In the genomic region with DNA sequence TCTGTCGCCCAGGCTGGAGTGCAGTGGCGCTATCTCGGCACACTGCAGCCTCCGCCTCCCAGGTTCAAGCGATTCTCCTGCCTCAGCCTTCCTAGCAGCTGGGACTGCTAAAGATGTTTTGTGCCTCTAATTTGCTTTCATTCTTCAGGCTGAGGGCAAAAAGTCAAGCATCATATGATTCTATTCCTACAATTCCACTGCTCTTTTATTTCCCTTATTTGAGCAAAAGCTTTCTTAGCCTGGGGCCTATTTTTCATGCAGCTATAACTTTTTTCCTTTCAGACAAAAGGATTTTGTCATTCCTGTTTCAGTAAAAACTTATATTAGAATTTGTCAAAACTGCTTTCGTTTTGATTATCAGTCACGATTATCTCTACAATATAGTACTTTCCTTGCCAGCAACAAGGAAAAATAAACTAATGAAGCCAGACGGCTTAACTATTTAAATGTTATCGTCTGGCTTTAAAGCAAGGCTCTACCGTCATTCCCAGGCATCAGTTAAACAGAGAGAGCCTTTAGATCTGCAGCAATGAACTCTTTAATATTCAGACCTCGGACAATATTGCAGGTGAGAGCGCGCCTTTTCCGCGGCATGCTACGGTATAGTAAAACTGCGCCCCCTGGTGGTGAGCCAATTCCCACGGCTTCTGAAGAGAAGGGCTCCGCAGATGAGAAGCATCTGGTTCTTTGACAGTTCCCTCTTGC, we compare ENCODE assay signal across 8 cellular contexts. TPM values are rescaled to one million over a fixed set of nuclear protein-coding genes. Genes with fewer than 3 reads are reported as not detected.
DNase-seq lines count a peak whose midpoint lies in the region; ATAC-seq and TF ChIP-seq lines count a peak whose summit lies in the region.

No MANE protein-coding gene starts in this region.

- intact Hi-C loops in stomach (cut with DNase I; ENCODE audit: low total_unique reads): loop anchor here (5.0 kb wide), 1 partner anchor 95 kb away; no protein-coding TSS in a partner anchor

- H3K9me2 ChIP-seq in Loucy (replicated peaks; ENCODE audit: low read depth, low read length): no peaks in the 10 kb centered on the region

- peak overlapping the region; percentile 95 for H3K4me2 ChIP-seq in Loucy (ENCODE audit: low read depth, low read length, poor library complexity, severe bottlenecking)

- peaks cover 14% of the 10 kb centered on the region for H4K20me1 ChIP-seq in Loucy (ENCODE audit: insufficient read depth, low read length, poor library complexity, severe bottlenecking)

- ATAC-seq in GM21825 (IDR thresholded peaks at IDR 0.05; ENCODE audit: unreplicated experiment): peak; percentile 42

- no peaks in the 10 kb centered on the region for H3K36me3 ChIP-seq in Loucy (ENCODE audit: insufficient read depth, low read length)
- H3K36me3 ChIP-seq in neutrophil: no peaks in the 10 kb centered on the region
- H3K36me3 ChIP-seq in stomach: no peaks in the 10 kb centered on the region

- no peak for TF ChIP-seq POLR2A in stomach (IDR thresholded peaks at IDR 0.05)

- H3K4me1 ChIP-seq in Loucy (ENCODE audit: insufficient read depth, low read length, poor library complexity, severe bottlenecking) (peaks cover 25% of the 10 kb centered on the region), neutrophil (ENCODE audit: control insufficient read depth in 1 of 2, insufficient read depth in 1 of 2, low read depth in 1 of 2, low read length in 1 of 2) (peaks cover 11 to 22% of the 10 kb centered on the region in 2 experiments), stomach (peaks cover 10 to 45% (median 37%) of the 10 kb centered on the region in 4 donors)

- H3K9ac ChIP-seq in Loucy (ENCODE audit: low read depth, low read length, poor library complexity, severe bottlenecking): peak overlapping the region; percentile 51

- peak; percentile 93 for TF ChIP-seq CTCF in Loucy (conservative IDR thresholded peaks at IDR 0.05; ENCODE audit: low read length)
- peak; percentile 82 for TF ChIP-seq CTCF in neutrophil (IDR thresholded peaks at IDR 0.05)
- peak in 5 of 7 experiments; percentile 59 to 99 (median 85) for TF ChIP-seq CTCF in stomach (IDR thresholded peaks at IDR 0.05)

- TF ChIP-seq EP300 in stomach (IDR thresholded peaks at IDR 0.05): no peak

- H3K27ac ChIP-seq in neutrophil: no peak overlapping the region
- peak overlapping the region in 4 of 5 donors; percentile 79 to 91 (median 90) for H3K27ac ChIP-seq in stomach

- no peaks in the 10 kb centered on the region for H3F3A ChIP-seq in Loucy (ENCODE audit: low read depth)

- H3K9me3 ChIP-seq in Loucy (ENCODE audit: insufficient read depth, low read depth, low read length) (no peaks in the 10 kb centered on the region), neutrophil (no peaks in the 10 kb centered on the region), stomach (no peaks in the 10 kb centered on the region)

- H2AFZ ChIP-seq in Loucy (ENCODE audit: low read length): peak overlapping the region; percentile 95

- H3K27me3 ChIP-seq in Loucy (ENCODE audit: insufficient read depth, low read length, poor library complexity, severe bottlenecking) (no peaks in the 10 kb centered on the region), neutrophil (peaks cover 17% of the 10 kb centered on the region), stomach (no peaks in the 10 kb centered on the region)

- H3K4me3 ChIP-seq in Loucy (ENCODE audit: low read length, poor library complexity, severe bottlenecking): peak overlapping the region; percentile 87
- H3K4me3 ChIP-seq in neutrophil (ENCODE audit: low read depth in 1 of 2, low read length in 1 of 2): no peak overlapping the region
- H3K4me3 ChIP-seq in stomach: peak overlapping the region; percentile 37 to 95 (median 64)

- DNase-seq in DMS153 (lab: John Stamatoyannopoulos, UW) (peak; percentile 87), RKO (ENCODE audit: low spot score) (peak; percentile 84), fibroblast of the conjunctiva (ENCODE audit: low read depth) (peak; percentile 60), stomach (peak; percentile 95)
- peak; percentile 77 to 94 for DNase-seq in activated T-helper 1 cell treated with anti-CD3 and anti-CD28 coated beads, Interleukin-2, amount 50 U/mL, for 16 hours (ENCODE audit: low read depth in 1 of 2, low spot score in 1 of 2)

- WGBS in stomach, 5 donors: 17 to 22% (median 20%) methylated on average over 19 of the region's 19 CpGs

- H3K79me2 ChIP-seq in Loucy (ENCODE audit: insufficient read depth, low read length): peaks cover 31% of the 10 kb centered on the region

RNA-seq across cellular contexts. Expression of a gene that starts 1.4 kb away (rescaled TPM):
- total RNA-seq in stomach: 10 to 100 TPM in 3 of 5 donors, 1 to 10 TPM in 2; 3.5 to 87.5 (median 17.2) TPM
- 1 to 10 TPM in 2 of 3 donors, under 1 TPM in 1; 0.93 to 1.4 (median 1.1) TPM for polyA plus RNA-seq in stomach

Comparison
In these comparisons a context has a peak if more than half of its experiments do, and no peak if none do; other contexts are left out.
1. H3K4me3 ChIP-seq: peak in Loucy (single experiment) and stomach (4 of 4); none in neutrophil (0 of 2).
2. Peak in every context shown above with its lines, with median percentiles within 50 percentile points of each other: DNase-seq and CTCF ChIP-seq.